ENCODE assay signal across 9 cellular contexts in the genomic region with DNA sequence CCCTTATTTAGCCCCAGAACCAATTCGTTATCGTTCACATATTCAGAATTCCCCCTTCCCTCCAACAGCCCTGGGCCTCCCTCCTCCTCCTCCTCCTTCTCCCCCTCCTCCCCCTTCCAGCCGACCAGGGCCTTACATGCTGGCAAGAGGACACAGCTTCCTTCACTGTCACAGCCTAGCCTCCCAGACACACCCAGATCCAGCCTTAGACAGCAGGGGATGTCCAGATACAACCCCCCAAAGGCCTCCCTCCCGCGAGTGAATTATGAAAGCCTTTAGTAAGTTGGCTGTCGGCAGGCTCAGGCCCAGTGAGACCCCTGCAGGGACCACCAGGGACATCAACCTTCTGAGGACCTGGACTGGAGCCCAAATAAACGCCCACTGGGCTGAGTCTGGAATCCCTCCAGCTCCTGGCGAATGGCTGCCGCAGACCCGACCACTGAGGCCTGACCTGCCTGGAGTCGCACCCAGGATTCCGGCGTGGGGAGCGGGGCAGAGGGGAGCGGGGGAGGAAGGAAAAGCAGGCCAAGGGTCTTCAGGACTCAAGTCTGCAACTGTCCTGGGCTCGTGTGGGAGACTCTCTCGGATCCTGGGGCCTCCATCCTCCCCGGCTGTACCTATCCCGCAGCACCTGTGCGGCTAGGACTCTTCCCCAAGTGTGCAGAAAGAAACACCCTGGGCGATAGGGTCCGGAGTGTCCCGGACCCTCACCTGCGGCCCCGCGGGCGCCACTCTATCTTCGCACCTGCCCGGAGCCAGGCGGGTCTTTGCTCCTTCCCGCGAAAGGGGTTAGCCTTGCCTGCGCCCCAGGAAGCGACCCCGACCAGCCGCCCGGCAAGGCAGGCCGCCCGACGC. TPM values are rescaled to one million over a fixed set of nuclear protein-coding genes. Genes with fewer than 3 reads are reported as not detected.
A peak's percentile ranks its signal among the peaks of the same experiment; 100 is the strongest.
DNase-seq lines count a peak whose midpoint lies in the region; ATAC-seq, FAIRE-seq and TF ChIP-seq lines count a peak whose summit lies in the region.
"Had no signal": no experiment of that assay in that cellular context is flagged by ENCODE, and none has a peak within 500 bp of the region (broad histone marks: within the 10 kb centered on the region; RNA-seq: fewer than 3 reads in every experiment).

No MANE protein-coding gene starts in this region.

- peak in 1 of 3 experiments; percentile 4; a peak in 1 of 4 replicates for TF ChIP-seq CTCF in H1 (IDR thresholded peaks at IDR 0.05; ENCODE audit: control extremely low read depth in 1 of 3, insufficient read depth in 1 of 3, low read depth in 1 of 3, low read length in 3 of 3)
- TF ChIP-seq CTCF in transverse colon (IDR thresholded peaks at IDR 0.05), result no peak

- no peak overlapping the region for H2BK20ac ChIP-seq in H1 (ENCODE audit: low read length)

- H3K27me3 ChIP-seq in H1 (replicated peaks in 1 of 4; ENCODE audit: control insufficient read depth in 3 of 4, extremely low read depth in 1 of 4, insufficient read depth in 3 of 4, low read length in 3 of 4) (peaks cover 2 to 51% (median 34%) of the 10 kb centered on the region in 4 experiments), transverse colon (no peaks in the 10 kb centered on the region)

- ATAC-seq in HG02763 (IDR thresholded peaks at IDR 0.05; ENCODE audit: unreplicated experiment) (peak; percentile 23), memory B cell (ENCODE audit: low read depth) (peak; percentile 28)

- no peaks in the 10 kb centered on the region for H3K36me3 Mint-ChIP-seq in memory B cell

- H3K23me2 ChIP-seq in H1 (ENCODE audit: low read depth, low read length), result peaks cover 10% of the 10 kb centered on the region

- peak overlapping the region; percentile 92 to 94 for H3K4me2 ChIP-seq in H1 (ENCODE audit: insufficient read depth in 1 of 2, low read depth in 2 of 2, low read length in 2 of 2)

- POLR2A ChIA-PET in H1 (lab: Charles Lee; ENCODE audit: partially characterized antibody), result interaction anchor here (0.6 to 2.7 kb wide), 5 partner anchors 17 to 251 kb away, joined by 3 to 8 read pairs (median 3); no protein-coding TSS in a partner anchor

- H3K4me1 ChIP-seq in H1 (replicated peaks in 1 of 4; ENCODE audit: control insufficient read depth in 3 of 4, insufficient read depth in 4 of 4, low read length in 3 of 4) (peaks cover 0 to 17% (median 5%) of the 10 kb centered on the region in 4 experiments; a peak in 5 of 7 replicates), transverse colon (peaks cover 7 to 29% (median 21%) of the 10 kb centered on the region in 4 donors)

- H3K27me3 Mint-ChIP-seq in memory B cell, result peaks cover 17% of the 10 kb centered on the region

- H3K9ac ChIP-seq in H1 (replicated peaks in 1 of 4; ENCODE audit: extremely low read depth in 1 of 4, low read depth in 3 of 4, low read length in 3 of 4), result peak overlapping the region in 1 of 4 experiments; percentile 64; a peak in 1 of 7 replicates

- no peak overlapping the region for H3K56ac ChIP-seq in H1 (replicated peaks; ENCODE audit: insufficient read length, low read depth, low read length)

- H3K79me2 ChIP-seq in H1 (ENCODE audit: control insufficient read depth in 1 of 2, insufficient read depth in 2 of 2, low read length in 2 of 2), result peaks cover 0 to 7% of the 10 kb centered on the region in 2 experiments; a peak in 1 of 4 replicates

- no peak overlapping the region for H2BK15ac ChIP-seq in H1 (ENCODE audit: low read length)

- WGBS in H1 (ENCODE audit: extremely low coverage in 1 of 2, insufficient coverage in 1 of 2, insufficient read length in 1 of 2, insufficient replicate concordance in 2 of 2, low coverage in 1 of 2, low lambda C conversion rate in 2 of 2, missing lambda C conversion rate in 1 of 2), 2 experiments, result 7% methylated on average over 27 of the region's 40 CpGs; no CpG with 5 or more reads in 1 of the 2 experiments
- WGBS in transverse colon (ENCODE audit: low coverage in 1 of 2), 2 donors, result 16 to 38% methylated on average over 2 to 15 of the region's 40 CpGs

- H3K27ac ChIP-seq in H1 (ENCODE audit: low read depth, low read length) (no peak overlapping the region), transverse colon (peak overlapping the region; percentile 80 to 84 (median 83))

- in situ Hi-C loops in SK-MEL-5 (cut with HindIII; ENCODE audit: low pct_unique_long_range_greater_than_20kb, low sequenced_read_pairs), result no loop called here
- in situ Hi-C loops in transverse colon (cut with MboI; ENCODE audit: low pct_ligation_motif_present in 1 of 4, low pct_unique_long_range_greater_than_20kb in 1 of 4, low sequenced_read_pairs in 3 of 4), result loop anchor here in 1 of 4 donors (25.0 kb wide), 1 partner anchor 389 kb away; no protein-coding TSS in a partner anchor

- H2BK5ac ChIP-seq in H1 (ENCODE audit: low read depth, low read length), result no peak overlapping the region

- H4K8ac ChIP-seq in H1 (ENCODE audit: extremely low read depth, insufficient read depth, low read length), result peak overlapping the region; percentile 31; the same call in 1 of the 2 replicates

- no peak overlapping the region for H2AK5ac ChIP-seq in H1 (ENCODE audit: low read depth, low read length)

- H3K9me3 Mint-ChIP-seq in memory B cell, result no peaks in the 10 kb centered on the region

- H3K4ac ChIP-seq in H1 (replicated peaks; ENCODE audit: insufficient read length, low read depth, low read length), result no peak overlapping the region

- no peak overlapping the region; the same call in 1 of the 2 replicates for H2AFZ ChIP-seq in H1 (ENCODE audit: low read length)

- intact Hi-C loops in transverse colon (cut with DNase I; ENCODE audit: low total_unique reads), result no loop called here

- FAIRE-seq in H1 (lab: Jason Lieb, UNC), result no peak
- FAIRE-seq: frontal cortex had no signal

- TF ChIP-seq POLR2A in H1 (IDR thresholded peaks at IDR 0.05; ENCODE audit: control extremely low read depth in 1 of 2, low read depth in 2 of 2, low read length in 2 of 2) (no peak), transverse colon (IDR thresholded peaks at IDR 0.05) (peak; percentile 22)

- no peak overlapping the region for H2BK120ac ChIP-seq in H1 (replicated peaks; ENCODE audit: low read depth, low read length)

- H3K4me1 Mint-ChIP-seq in memory B cell, result peaks cover 8% of the 10 kb centered on the region

- no peak overlapping the region for H3K14ac ChIP-seq in H1 (ENCODE audit: insufficient read length)

- H3K36me3 ChIP-seq in H1 (ENCODE audit: control insufficient read depth in 2 of 4, insufficient read depth in 4 of 4, low read length in 3 of 4) (no peaks in the 10 kb centered on the region), transverse colon (no peaks in the 10 kb centered on the region)

- no peak overlapping the region for H3K27ac Mint-ChIP-seq in memory B cell

- peak; percentile 53 for DNase-seq in NCI-H2227 (lab: John Stamatoyannopoulos, UW; ENCODE audit: unreplicated experiment)
- DNase-seq in NCI-H2227 treated with DMSO at 0.1 percent for 48 hours (lab: John Stamatoyannopoulos, UW), result no peak
- peak; percentile 25 for DNase-seq in SK-MEL-5 (ENCODE audit: low read depth, low spot score)
- peak in 1 of 2 experiments; percentile 58 for DNase-seq in H1 (ENCODE audit: low read depth in 1 of 2, low spot score in 2 of 2)
- peak; percentile 5 to 40 for DNase-seq in memory B cell (ENCODE audit: low spot score in 2 of 2)
- peak; percentile 49 for DNase-seq in transverse colon
- no peak for DNase-seq in NCI-H1930 (lab: John Stamatoyannopoulos, UW)

- H2BK12ac ChIP-seq in H1 (ENCODE audit: low read depth, low read length), result no peak overlapping the region

- no peak; a peak in 1 of 4 replicates for TF ChIP-seq RAD21 in H1 (IDR thresholded peaks at IDR 0.05 in 1 of 2, conservative IDR thresholded peaks at IDR 0.05 in 1 of 2; ENCODE audit: low read depth in 2 of 2, low read length in 2 of 2)

- no peak overlapping the region for H3K23ac ChIP-seq in H1 (ENCODE audit: insufficient read length)

- CTCF ChIA-PET in H1 (lab: Charles Lee; ENCODE audit: partially characterized antibody), result interaction anchor here (0.7 to 6.6 kb wide), 9 partner anchors 9 to 119 kb away, joined by 3 to 58 read pairs (median 5); a partner anchor contains a TSS

- H3K18ac ChIP-seq in H1 (ENCODE audit: extremely low read depth, low read length), result peak overlapping the region; percentile 43; the same call in 1 of the 2 replicates

- H4K91ac ChIP-seq in H1 (replicated peaks; ENCODE audit: insufficient read length, low read length), result no peak overlapping the region

- TF ChIP-seq EP300 in H1 (IDR thresholded peaks at IDR 0.05; ENCODE audit: borderline replicate concordance in 1 of 2, low read depth in 2 of 2, low read length in 2 of 2) (no peak), transverse colon (IDR thresholded peaks at IDR 0.05; ENCODE audit: low read depth) (no peak)

- H3K9me3 ChIP-seq in H1 (ENCODE audit: insufficient read depth in 2 of 2, low read depth in 1 of 2, low read length in 1 of 2), result no peaks in the 10 kb centered on the region
- no peaks in the 10 kb centered on the region for H3K9me3 ChIP-seq in transverse colon

- H3K79me1 ChIP-seq in H1 (ENCODE audit: low read depth, low read length), result peaks cover 1% of the 10 kb centered on the region; the same call in 1 of the 2 replicates

- H3K4me3 ChIP-seq in H1 (ENCODE audit: extremely low read depth in 1 of 4, insufficient read depth in 2 of 4, low read depth in 3 of 4, low read length in 4 of 4) (peak overlapping the region; percentile 68 to 75 (median 73)), transverse colon (peak overlapping the region; percentile 83 to 94 (median 88))

- H3K4me3 Mint-ChIP-seq in memory B cell, result peak overlapping the region; percentile 59

- H4K5ac ChIP-seq in H1 (ENCODE audit: insufficient read length, low read depth, low read length), result no peak overlapping the region

- H4K20me1 ChIP-seq in H1 (replicated peaks in 1 of 2; ENCODE audit: control insufficient read depth in 1 of 2, insufficient read depth in 2 of 2, low read length in 2 of 2), result peaks cover 3 to 9% of the 10 kb centered on the region in 2 experiments

RNA-seq across cellular contexts. Expression of a gene that starts 0.7 kb away (rescaled TPM):
- total RNA-seq in SK-MEL-5 (2014; rRNA removed; shearing (Covaris generic)), result 20.4 and 21.4 TPM in 2 replicates
- 21.1 and 25.9 TPM in 2 replicates for polyA plus RNA-seq in SK-MEL-5 (2015; cell fraction: cytosol; rRNA removed)
- polyA plus RNA-seq in SK-MEL-5 (2015; cell fraction: nucleus; rRNA removed), result 104 and 119 TPM in 2 replicates
- 33.0 and 33.8 TPM in 2 replicates for total RNA-seq in H1 (2021; fragmentation: NEBNext Ultra II Directional; extraction: Animal tissue kit (Norgen Biotek cat#: 25700))
- 21.2 and 25.8 TPM in 2 replicates for polyA plus RNA-seq in H1 (2011; rRNA removed)
- polyA plus RNA-seq in H1 (2011; cell fraction: cytosol; rRNA removed), result 27.8 TPM
- 63.3 TPM for polyA plus RNA-seq in H1 (2011; cell fraction: nucleus; rRNA removed)
- polyA plus RNA-seq in H1 (2012, experiment 1 of 2), result 26.4 to 29.2 TPM (median 26.9 TPM) in 4 replicates
- polyA plus RNA-seq in H1 (2012, experiment 2 of 2), result 6.3 TPM
- polyA plus RNA-seq in H1 (2013, experiment 1 of 2), result 18.0 TPM
- 18.4 TPM for polyA plus RNA-seq in H1 (2013, experiment 2 of 2)
- polyA minus RNA-seq in H1 (2011; rRNA and poly(A)+ RNA removed), result 24.7 and 25.5 TPM in 2 replicates
- 11.1 TPM for polyA minus RNA-seq in H1 (2011; cell fraction: cytosol; rRNA and poly(A)+ RNA removed)
- 20.3 TPM for polyA minus RNA-seq in H1 (2011; cell fraction: nucleus; rRNA and poly(A)+ RNA removed)
- 10 to 100 TPM; 38.4 to 70.7 (median 53.5) TPM for total RNA-seq in transverse colon

RNA-seq across cellular contexts. Expression of a gene that starts 29.1 kb away (rescaled TPM):
- total RNA-seq in SK-MEL-5 (2014; rRNA removed; shearing (Covaris generic)), result not detected in 2 replicates
- polyA plus RNA-seq in SK-MEL-5 (2015; cell fraction: cytosol; rRNA removed), result not detected in 2 replicates
- not detected in 2 replicates for polyA plus RNA-seq in SK-MEL-5 (2015; cell fraction: nucleus; rRNA removed)
- 1.4 TPM in 2 replicates for total RNA-seq in H1 (2021; fragmentation: NEBNext Ultra II Directional; extraction: Animal tissue kit (Norgen Biotek cat#: 25700))
- 1.3 and 2.3 TPM in 2 replicates for polyA plus RNA-seq in H1 (2011; rRNA removed)
- 1.2 TPM for polyA plus RNA-seq in H1 (2011; cell fraction: cytosol; rRNA removed)
- 3.9 TPM for polyA plus RNA-seq in H1 (2011; cell fraction: nucleus; rRNA removed)
- 0.73 to 1.4 TPM (median 1.3 TPM) in 4 replicates for polyA plus RNA-seq in H1 (2012, experiment 1 of 2)
- polyA plus RNA-seq in H1 (2012, experiment 2 of 2), result 0.96 TPM
- polyA plus RNA-seq in H1 (2013, experiment 1 of 2), result 0.67 TPM
- 1.0 TPM for polyA plus RNA-seq in H1 (2013, experiment 2 of 2)
- polyA minus RNA-seq in H1 (2011; rRNA and poly(A)+ RNA removed), result 0.66 and 2.6 TPM in 2 replicates
- not detected for polyA minus RNA-seq in H1 (2011; cell fraction: cytosol; rRNA and poly(A)+ RNA removed)
- polyA minus RNA-seq in H1 (2011; cell fraction: nucleus; rRNA and poly(A)+ RNA removed), result 5.8 TPM
- 10 to 100 TPM in 1 of 4 donors, 1 to 10 TPM in 3; 3.0 to 13.0 (median 7.1) TPM for total RNA-seq in transverse colon

RNA-seq across cellular contexts. Expression of a gene that starts 36.8 kb away (rescaled TPM):
- total RNA-seq in SK-MEL-5 (2014; rRNA removed; shearing (Covaris generic)), result not detected in 2 replicates
- not detected in 2 replicates for polyA plus RNA-seq in SK-MEL-5 (2015; cell fraction: cytosol; rRNA removed)
- polyA plus RNA-seq in SK-MEL-5 (2015; cell fraction: nucleus; rRNA removed), result not detected in 2 replicates
- 0.09 and 0.10 TPM in 2 replicates for total RNA-seq in H1 (2021; fragmentation: NEBNext Ultra II Directional; extraction: Animal tissue kit (Norgen Biotek cat#: 25700))
- polyA plus RNA-seq in H1 (2011; rRNA removed), result 0.11 and 0.17 TPM in 2 replicates
- polyA plus RNA-seq in H1 (2011; cell fraction: cytosol; rRNA removed), result 0.06 TPM
- polyA plus RNA-seq in H1 (2011; cell fraction: nucleus; rRNA removed), result 0.11 TPM
- polyA plus RNA-seq in H1 (2012, experiment 1 of 2), result 0.05 to 0.13 TPM in 2 of 4 replicates, not detected in the others
- polyA plus RNA-seq in H1 (2012, experiment 2 of 2), result not detected
- polyA plus RNA-seq in H1 (2013, experiment 1 of 2), result 0.06 TPM
- 0.06 TPM for polyA plus RNA-seq in H1 (2013, experiment 2 of 2)
- 0.06 TPM in 1 of 2 replicates, not detected in the other for polyA minus RNA-seq in H1 (2011; rRNA and poly(A)+ RNA removed)
- not detected for polyA minus RNA-seq in H1 (2011; cell fraction: cytosol; rRNA and poly(A)+ RNA removed)
- 0.20 TPM for polyA minus RNA-seq in H1 (2011; cell fraction: nucleus; rRNA and poly(A)+ RNA removed)
- 10 to 100 TPM; 35.2 to 93.5 (median 76.0) TPM for total RNA-seq in transverse colon

RNA-seq across cellular contexts. Expression of a gene that starts 39.0 kb away (rescaled TPM):
- 6.7 and 10.9 TPM in 2 replicates for total RNA-seq in SK-MEL-5 (2014; rRNA removed; shearing (Covaris generic))
- 5.8 and 6.1 TPM in 2 replicates for polyA plus RNA-seq in SK-MEL-5 (2015; cell fraction: cytosol; rRNA removed)
- 10.4 and 11.0 TPM in 2 replicates for polyA plus RNA-seq in SK-MEL-5 (2015; cell fraction: nucleus; rRNA removed)
- 11.5 and 13.1 TPM in 2 replicates for total RNA-seq in H1 (2021; fragmentation: NEBNext Ultra II Directional; extraction: Animal tissue kit (Norgen Biotek cat#: 25700))
- polyA plus RNA-seq in H1 (2011; rRNA removed), result 2.2 and 3.1 TPM in 2 replicates
- polyA plus RNA-seq in H1 (2011; cell fraction: cytosol; rRNA removed), result 4.7 TPM
- 3.4 TPM for polyA plus RNA-seq in H1 (2011; cell fraction: nucleus; rRNA removed)
- 4.8 to 13.7 TPM (median 7.5 TPM) in 4 replicates for polyA plus RNA-seq in H1 (2012, experiment 1 of 2)
- 0.50 TPM for polyA plus RNA-seq in H1 (2012, experiment 2 of 2)
- polyA plus RNA-seq in H1 (2013, experiment 1 of 2), result 7.1 TPM
- 6.7 TPM for polyA plus RNA-seq in H1 (2013, experiment 2 of 2)
- 2.6 and 8.3 TPM in 2 replicates for polyA minus RNA-seq in H1 (2011; rRNA and poly(A)+ RNA removed)
- polyA minus RNA-seq in H1 (2011; cell fraction: cytosol; rRNA and poly(A)+ RNA removed), result 4.9 TPM
- 4.3 TPM for polyA minus RNA-seq in H1 (2011; cell fraction: nucleus; rRNA and poly(A)+ RNA removed)
- total RNA-seq in transverse colon, result 1 to 10 TPM; 1.9 to 7.0 (median 2.8) TPM

RNA-seq across cellular contexts. Expression of a gene that starts 54.1 kb away (rescaled TPM):
- 0.53 and 1.1 TPM in 2 replicates for total RNA-seq in SK-MEL-5 (2014; rRNA removed; shearing (Covaris generic))
- 1.6 and 5.8 TPM in 2 replicates for polyA plus RNA-seq in SK-MEL-5 (2015; cell fraction: cytosol; rRNA removed)
- polyA plus RNA-seq in SK-MEL-5 (2015; cell fraction: nucleus; rRNA removed), result 1.5 and 3.3 TPM in 2 replicates
- total RNA-seq in H1 (2021; fragmentation: NEBNext Ultra II Directional; extraction: Animal tissue kit (Norgen Biotek cat#: 25700)), result 5.2 and 5.7 TPM in 2 replicates
- 3.9 and 11.8 TPM in 2 replicates for polyA plus RNA-seq in H1 (2011; rRNA removed)
- 7.3 TPM for polyA plus RNA-seq in H1 (2011; cell fraction: cytosol; rRNA removed)
- polyA plus RNA-seq in H1 (2011; cell fraction: nucleus; rRNA removed), result 9.6 TPM
- 1.7 to 4.7 TPM (median 4.3 TPM) in 4 replicates for polyA plus RNA-seq in H1 (2012, experiment 1 of 2)
- polyA plus RNA-seq in H1 (2012, experiment 2 of 2), result 1.8 TPM
- 2.9 TPM for polyA plus RNA-seq in H1 (2013, experiment 1 of 2)
- 2.5 TPM for polyA plus RNA-seq in H1 (2013, experiment 2 of 2)
- polyA minus RNA-seq in H1 (2011; rRNA and poly(A)+ RNA removed), result 1.4 and 7.3 TPM in 2 replicates
- 2.1 TPM for polyA minus RNA-seq in H1 (2011; cell fraction: cytosol; rRNA and poly(A)+ RNA removed)
- polyA minus RNA-seq in H1 (2011; cell fraction: nucleus; rRNA and poly(A)+ RNA removed), result 5.6 TPM
- 100 to 1,000 TPM in 1 of 4 donors, 10 to 100 TPM in 3; 65.3 to 244 (median 77.3) TPM for total RNA-seq in transverse colon

Comparison
In these comparisons a context has a peak if more than half of its experiments do, and no peak if none do; other contexts are left out.
1. DNase-seq: peak in NCI-H2227 (single experiment), SK-MEL-5 (single experiment), memory B cell (2 of 2) and transverse colon (single experiment); none in NCI-H2227 treated with DMSO at 0.1 percent for 48 hours (single experiment) and NCI-H1930 (0 of 2).
2. RNA of a gene that starts 36.8 kb away (total RNA-seq): 35.2 to 93.5 TPM in transverse colon; 0.09 to 0.10 TPM in H1 and not detected in SK-MEL-5; every median in the first group is over 10 times any median in the second.